Comparison of ENCODE assay signal across 8 cellular contexts in genomic region chr22:21014202-21015050, GRCh38.
DNase-seq lines count a peak whose midpoint lies in the region; ATAC-seq and TF ChIP-seq lines count a peak whose summit lies in the region.

No MANE protein-coding gene starts in this region.

- DNase-seq in AG10803 (ENCODE audit: low read depth), result peak; percentile 83
- DNase-seq in GM19240 (ENCODE audit: insufficient read length, low spot score), result peak; percentile 89
- DNase-seq in NCI-H774 (lab: John Stamatoyannopoulos, UW), result peak; percentile 94
- DNase-seq in activated CD8-positive, alpha-beta memory T cell treated with anti-CD3 and anti-CD28 coated beads for 24 hours, result peak; percentile 92
- DNase-seq in effector CD8-positive, alpha-beta T cell (lab: John Stamatoyannopoulos, UW), result peak; percentile 70
- peak; percentile 84 for DNase-seq in medulla oblongata (ENCODE audit: extremely low spot score)
- peak; percentile 49 to 67 (median 55) for DNase-seq in stimulated activated CD4-positive, alpha-beta T cell treated with anti-CD3 and anti-CD28 coated beads, TNF-alpha, amount 100 ng/mL, for 4 hours (ENCODE audit: low read depth in 3 of 3)

- ATAC-seq in HG03558 (IDR thresholded peaks at IDR 0.05; ENCODE audit: extremely low read depth, unreplicated experiment), result peak; percentile 68

- H3K4me3 ChIP-seq in AG10803 (ENCODE audit: low read length), result peak overlapping the region; percentile 69

- TF ChIP-seq CTCF in AG10803 (conservative IDR thresholded peaks at IDR 0.05; ENCODE audit: low read length), result no peak

Comparison
In these comparisons a context has a peak if more than half of its experiments do, and no peak if none do; other contexts are left out.
1. Peak in every context shown above with its lines: DNase-seq, ATAC-seq and H3K4me3 ChIP-seq.